ENCODE assay signal across 8 cellular contexts in genomic region chr6:132354517-132355167, GRCh38.
A peak's percentile ranks its signal among the peaks of the same experiment; 100 is the strongest.
DNase-seq lines count a peak whose midpoint lies in the region; ATAC-seq lines count a peak whose summit lies in the region.

No MANE protein-coding gene starts in this region.

- no peak overlapping the region for H3K4me3 Mint-ChIP-seq in dendritic cell treated with granulocyte-macrophage colony-stimulating factor and Interleukin-4, amounts not matched to agents 40 ng/mL and 50 ng/mL, for 4 days

- peak overlapping the region; percentile 37 for H3K27ac Mint-ChIP-seq in dendritic cell treated with granulocyte-macrophage colony-stimulating factor and Interleukin-4, amounts not matched to agents 40 ng/mL and 50 ng/mL, for 4 days

- intact Hi-C loops in dendritic cell treated with granulocyte-macrophage colony-stimulating factor and Interleukin-4, amounts not matched to agents 40 ng/mL and 50 ng/mL, for 4 days (cut with micrococcal nuclease): no loop called here

- H3K4me1 Mint-ChIP-seq in dendritic cell treated with granulocyte-macrophage colony-stimulating factor and Interleukin-4, amounts not matched to agents 40 ng/mL and 50 ng/mL, for 4 days (ENCODE audit: low read depth): peaks cover 15% of the 10 kb centered on the region

- H3K36me3 Mint-ChIP-seq in dendritic cell treated with granulocyte-macrophage colony-stimulating factor and Interleukin-4, amounts not matched to agents 40 ng/mL and 50 ng/mL, for 4 days (ENCODE audit: low read depth): no peaks in the 10 kb centered on the region

- DNase-seq in activated CD8-positive, alpha-beta memory T cell treated with anti-CD3 and anti-CD28 coated beads for 1 hour (ENCODE audit: extremely low read depth in 1 of 2, low read depth in 1 of 2): peak; percentile 0 to 7
- no peak for DNase-seq in activated CD8-positive, alpha-beta memory T cell treated with anti-CD3 and anti-CD28 coated beads, Interleukin-2, amount 50 U/mL, for 48 hours
- peak; percentile 9 for DNase-seq in T follicular helper cell (ENCODE audit: low read depth)
- peak; percentile 69 for DNase-seq in stimulated activated naive CD8-positive, alpha-beta T cell treated with anti-CD3 and anti-CD28 coated beads, Interleukin-15, Interleukin-2, amounts not matched to agents 100 U/mL and 50 U/mL, for 24 hours
- no peak for DNase-seq in GM19240 (ENCODE audit: insufficient read length, low spot score)
- DNase-seq in NK-92 treated with Interleukin-12 subunit alpha and Interleukin-12 subunit beta, amount 100 ng/mL, for 24 hours (lab: John Stamatoyannopoulos, UW): no peak
- no peak for DNase-seq in retina

- peak; percentile 79 for ATAC-seq in stimulated activated naive CD8-positive, alpha-beta T cell treated with anti-CD3 and anti-CD28 coated beads, Interleukin-15, Interleukin-2, amounts not matched to agents 100 U/mL and 50 U/mL, for 24 hours

- H3K9me3 Mint-ChIP-seq in dendritic cell treated with granulocyte-macrophage colony-stimulating factor and Interleukin-4, amounts not matched to agents 40 ng/mL and 50 ng/mL, for 4 days: peaks cover 7% of the 10 kb centered on the region

- H3K27me3 Mint-ChIP-seq in dendritic cell treated with granulocyte-macrophage colony-stimulating factor and Interleukin-4, amounts not matched to agents 40 ng/mL and 50 ng/mL, for 4 days: peaks cover 5% of the 10 kb centered on the region

Comparison
In these comparisons a context has a peak if more than half of its experiments do, and no peak if none do; other contexts are left out.
1. DNase-seq: peak in activated CD8-positive, alpha-beta memory T cell treated with anti-CD3 and anti-CD28 coated beads for 1 hour (2 of 2), T follicular helper cell (single experiment) and stimulated activated naive CD8-positive, alpha-beta T cell treated with anti-CD3 and anti-CD28 coated beads, Interleukin-15, Interleukin-2, amounts not matched to agents 100 U/mL and 50 U/mL, for 24 hours (single experiment); none in activated CD8-positive, alpha-beta memory T cell treated with anti-CD3 and anti-CD28 coated beads, Interleukin-2, amount 50 U/mL, for 48 hours (single experiment), GM19240 (single experiment), NK-92 treated with Interleukin-12 subunit alpha and Interleukin-12 subunit beta, amount 100 ng/mL, for 24 hours (single experiment) and retina (single experiment).